2 cellular contexts compared by ENCODE assay signal in the genomic region with DNA sequence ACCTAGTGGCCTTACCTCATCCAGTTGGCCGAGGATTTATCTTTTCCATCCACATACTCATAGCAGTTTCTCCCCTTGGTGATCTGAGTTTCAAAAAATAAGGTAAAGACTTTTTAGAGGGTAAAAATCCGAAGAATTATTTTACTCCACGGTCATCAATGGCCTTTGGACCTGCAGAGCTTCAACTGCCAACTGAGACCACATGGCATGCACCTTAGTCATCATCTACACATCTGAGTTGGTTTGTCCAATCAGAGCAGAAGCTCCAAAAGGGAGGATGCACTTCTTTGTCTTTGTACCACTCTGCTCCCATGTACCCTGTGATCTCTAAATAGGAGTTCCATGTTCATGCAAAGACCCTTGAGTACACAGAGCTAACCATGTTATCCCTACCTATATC.
TF ChIP-seq lines count a peak whose summit lies in the region.

No MANE protein-coding gene starts in this region.

TF ChIP-seq in HCT116, 20 proteins besides CTCF, POLR2A, EP300 and RAD21:
- no peak for TF ChIP-seq CBX3 (IDR thresholded peaks at IDR 0.05; ENCODE audit: low read depth)
- TF ChIP-seq, protein P1, sequence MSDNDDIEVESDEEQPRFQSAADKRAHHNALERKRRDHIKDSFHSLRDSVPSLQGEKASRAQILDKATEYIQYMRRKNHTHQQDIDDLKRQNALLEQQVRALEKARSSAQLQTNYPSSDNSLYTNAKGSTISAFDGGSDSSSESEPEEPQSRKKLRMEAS (IDR thresholded peaks at IDR 0.05) = peak; percentile 47; the same call in 1 of the 2 replicates
- no peak for TF ChIP-seq ZFX (IDR thresholded peaks at IDR 0.05)
- TF ChIP-seq, protein P2, sequence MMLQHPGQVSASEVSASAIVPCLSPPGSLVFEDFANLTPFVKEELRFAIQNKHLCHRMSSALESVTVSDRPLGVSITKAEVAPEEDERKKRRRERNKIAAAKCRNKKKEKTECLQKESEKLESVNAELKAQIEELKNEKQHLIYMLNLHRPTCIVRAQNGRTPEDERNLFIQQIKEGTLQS (IDR thresholded peaks at IDR 0.05) = no peak
- no peak for TF ChIP-seq FOSL1 (IDR thresholded peaks at IDR 0.05; ENCODE audit: low read depth)

TF ChIP-seq in HepG2, 621 proteins besides CTCF, POLR2A, EP300 and RAD21:
- TF ChIP-seq ZNF589 (CRISPR knock-in tag; conservative IDR thresholded peaks at IDR 0.05) = no peak
- no peak for TF ChIP-seq KAT2B (IDR thresholded peaks at IDR 0.05; ENCODE audit: borderline replicate concordance, low read depth, low read length)
- TF ChIP-seq SALL2 (CRISPR knock-in tag; IDR thresholded peaks at IDR 0.05) = no peak
- no peak for TF ChIP-seq ZNF317 (CRISPR knock-in tag; IDR thresholded peaks at IDR 0.05)
- peak; percentile 67; the same call in 1 of the 2 replicates for TF ChIP-seq ZNF644 (CRISPR knock-in tag; IDR thresholded peaks at IDR 0.05; ENCODE audit: low read depth)
- no peak for TF ChIP-seq YEATS2 (CRISPR knock-in tag; IDR thresholded peaks at IDR 0.05; ENCODE audit: borderline replicate concordance)
- TF ChIP-seq, protein P1 (IDR thresholded peaks at IDR 0.05) = peak; percentile 29; the same call in 1 of the 2 replicates
- TF ChIP-seq FOSL2 (CRISPR knock-in tag; IDR thresholded peaks at IDR 0.05) = peak; percentile 63
